In the genomic region with DNA sequence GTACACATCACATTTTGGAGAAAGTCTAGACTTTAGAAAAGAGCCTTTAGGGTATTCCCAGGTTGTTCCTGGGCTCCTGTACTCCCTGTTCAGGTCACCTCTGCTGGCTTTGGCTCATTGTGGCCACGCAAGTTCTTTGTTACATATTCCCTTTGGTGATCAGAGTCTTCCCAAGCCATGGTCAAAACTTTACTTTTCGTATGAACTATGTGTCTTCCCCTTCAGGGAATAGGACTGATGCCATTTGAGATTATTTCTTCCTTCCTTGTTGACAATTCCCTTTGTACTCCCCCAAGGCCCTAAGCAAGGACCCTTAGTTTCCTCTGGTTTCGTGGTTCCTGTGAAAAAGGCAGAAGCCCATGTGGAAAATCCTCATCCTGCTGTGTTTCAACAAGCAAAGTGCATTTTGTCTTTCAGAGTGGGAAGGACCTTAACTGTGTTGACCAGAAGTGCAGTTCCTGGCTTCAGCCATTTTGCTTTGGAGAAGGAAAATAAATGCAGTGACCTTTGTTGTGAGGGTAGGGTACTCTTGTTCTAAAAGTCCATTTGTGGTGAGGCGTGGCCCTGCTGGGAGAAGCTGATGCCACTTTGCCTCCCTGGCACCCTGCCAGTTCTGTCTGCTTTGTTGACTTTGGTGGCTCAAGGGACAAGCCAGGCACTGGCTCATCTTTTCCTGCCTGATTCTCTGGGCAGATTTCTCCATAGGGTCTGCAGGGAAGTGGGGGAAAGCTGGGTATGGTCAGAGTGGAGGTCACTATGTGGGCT, we compare ENCODE assay signal across 1 cellular context.
A peak's percentile ranks its signal among the peaks of the same experiment; 100 is the strongest.
TF ChIP-seq lines count a peak whose summit lies in the region.

No MANE protein-coding gene starts in this region.

TF ChIP-seq in HepG2, 621 proteins besides CTCF, POLR2A, EP300 and RAD21 (continued from another document and continues in another):
- TF ChIP-seq ZBTB37 (CRISPR knock-in tag; IDR thresholded peaks at IDR 0.05) (0 out of 2 replicates have a peak, but pooled peaks have one; percentile 66), ZNF136 (CRISPR knock-in tag; IDR thresholded peaks at IDR 0.05; ENCODE audit: low read depth) (peak; percentile 46; the same call in 1 of the 2 replicates), MXI1 (IDR thresholded peaks at IDR 0.05; ENCODE audit: borderline replicate concordance, low read depth, low read length) (peak; percentile 62; the same call in 1 of the 3 replicates), TBP (CRISPR knock-in tag; IDR thresholded peaks at IDR 0.05) (no peak), HNF4A (CRISPR knock-in tag; IDR thresholded peaks at IDR 0.05) (peak; percentile 92), ZNF407 (CRISPR knock-in tag; IDR thresholded peaks at IDR 0.05; ENCODE audit: not compliant biosample characterization) (no peak), ZFAT (CRISPR knock-in tag; conservative IDR thresholded peaks at IDR 0.05) (no peak), ZNF597 (CRISPR knock-in tag; IDR thresholded peaks at IDR 0.05) (no peak), SIX4 (CRISPR knock-in tag; IDR thresholded peaks at IDR 0.05) (peak; percentile 9; the same call in 1 of the 2 replicates), ZNF232 (CRISPR knock-in tag; IDR thresholded peaks at IDR 0.05; ENCODE audit: borderline replicate concordance) (0 out of 2 replicates have a peak, but pooled peaks have one; percentile 29), ZNF674 (CRISPR knock-in tag; IDR thresholded peaks at IDR 0.05; ENCODE audit: low read depth) (no peak), XBP1 (CRISPR knock-in tag; IDR thresholded peaks at IDR 0.05) (no peak; the same call in 1 of the 2 replicates), ZBTB38 (CRISPR knock-in tag; IDR thresholded peaks at IDR 0.05) (peak; percentile 64; the same call in 1 of the 2 replicates), ZNF337 (CRISPR knock-in tag; IDR thresholded peaks at IDR 0.05; ENCODE audit: borderline replicate concordance, low read depth) (no peak), DNMT3B (CRISPR knock-in tag; conservative IDR thresholded peaks at IDR 0.05) (no peak), KDM1A (CRISPR knock-in tag; IDR thresholded peaks at IDR 0.05) (peak; percentile 51; the same call in 1 of the 2 replicates), POLR2AphosphoS5 (IDR thresholded peaks at IDR 0.05; ENCODE audit: low read depth, low read length) (no peak), ZFP36L1 (CRISPR knock-in tag; IDR thresholded peaks at IDR 0.05) (no peak), ZNF432 (CRISPR knock-in tag; IDR thresholded peaks at IDR 0.05; ENCODE audit: borderline replicate concordance) (no peak), EED (CRISPR knock-in tag; IDR thresholded peaks at IDR 0.05) (no peak), HMGXB3 (CRISPR knock-in tag; IDR thresholded peaks at IDR 0.05; ENCODE audit: borderline replicate concordance) (no peak), FOXA1 (IDR thresholded peaks at IDR 0.05) (peak; percentile 50; the same call in 1 of the 2 replicates), FOXA1 (CRISPR knock-in tag; IDR thresholded peaks at IDR 0.05) (peak; percentile 95), RXRA (CRISPR knock-in tag; IDR thresholded peaks at IDR 0.05) (peak; percentile 73), ZNF430 (CRISPR knock-in tag; IDR thresholded peaks at IDR 0.05) (peak; percentile 12; the same call in 1 of the 2 replicates), RBM22 (optimal IDR thresholded peaks at IDR 0.05; ENCODE audit: low read length) (no peak), ZNF282 (IDR thresholded peaks at IDR 0.05; ENCODE audit: partially characterized antibody) (no peak), RAD51 (IDR thresholded peaks at IDR 0.05; ENCODE audit: borderline replicate concordance) (no peak), ZNF44 (CRISPR knock-in tag; IDR thresholded peaks at IDR 0.05) (no peak), SRSF1 (optimal IDR thresholded peaks at IDR 0.05; ENCODE audit: low read depth, low read length) (no peak), ZNF33B (CRISPR knock-in tag; IDR thresholded peaks at IDR 0.05) (no peak), TOPORS (CRISPR knock-in tag; IDR thresholded peaks at IDR 0.05) (0 out of 2 replicates have a peak, but pooled peaks have one; percentile 63), PAWR (CRISPR knock-in tag; IDR thresholded peaks at IDR 0.05; ENCODE audit: borderline replicate concordance) (no peak), MATR3 (CRISPR knock-in tag; IDR thresholded peaks at IDR 0.05) (no peak), NR2F6 (IDR thresholded peaks at IDR 0.05) (peak; percentile 42), NR2F6 (CRISPR knock-in tag; IDR thresholded peaks at IDR 0.05) (peak; percentile 75; the same call in 1 of the 2 replicates), TCF7 (IDR thresholded peaks at IDR 0.05; ENCODE audit: low read depth) (no peak), ZNF710 (CRISPR knock-in tag; IDR thresholded peaks at IDR 0.05; ENCODE audit: borderline replicate concordance) (no peak; the same call in 1 of the 2 replicates), ZNF878 (CRISPR knock-in tag; IDR thresholded peaks at IDR 0.05) (no peak)
- TF ChIP-seq, protein P1, sequence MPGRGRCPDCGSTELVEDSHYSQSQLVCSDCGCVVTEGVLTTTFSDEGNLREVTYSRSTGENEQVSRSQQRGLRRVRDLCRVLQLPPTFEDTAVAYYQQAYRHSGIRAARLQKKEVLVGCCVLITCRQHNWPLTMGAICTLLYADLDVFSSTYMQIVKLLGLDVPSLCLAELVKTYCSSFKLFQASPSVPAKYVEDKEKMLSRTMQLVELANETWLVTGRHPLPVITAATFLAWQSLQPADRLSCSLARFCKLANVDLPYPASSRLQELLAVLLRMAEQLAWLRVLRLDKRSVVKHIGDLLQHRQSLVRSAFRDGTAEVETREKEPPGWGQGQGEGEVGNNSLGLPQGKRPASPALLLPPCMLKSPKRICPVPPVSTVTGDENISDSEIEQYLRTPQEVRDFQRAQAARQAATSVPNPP (CRISPR knock-in tag; IDR thresholded peaks at IDR 0.05), result no peak
- TF ChIP-seq, protein P2, sequence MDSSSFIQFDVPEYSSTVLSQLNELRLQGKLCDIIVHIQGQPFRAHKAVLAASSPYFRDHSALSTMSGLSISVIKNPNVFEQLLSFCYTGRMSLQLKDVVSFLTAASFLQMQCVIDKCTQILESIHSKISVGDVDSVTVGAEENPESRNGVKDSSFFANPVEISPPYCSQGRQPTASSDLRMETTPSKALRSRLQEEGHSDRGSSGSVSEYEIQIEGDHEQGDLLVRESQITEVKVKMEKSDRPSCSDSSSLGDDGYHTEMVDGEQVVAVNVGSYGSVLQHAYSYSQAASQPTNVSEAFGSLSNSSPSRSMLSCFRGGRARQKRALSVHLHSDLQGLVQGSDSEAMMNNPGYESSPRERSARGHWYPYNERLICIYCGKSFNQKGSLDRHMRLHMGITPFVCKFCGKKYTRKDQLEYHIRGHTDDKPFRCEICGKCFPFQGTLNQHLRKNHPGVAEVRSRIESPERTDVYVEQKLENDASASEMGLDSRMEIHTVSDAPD (CRISPR knock-in tag; IDR thresholded peaks at IDR 0.05), result peak; percentile 78
